In the genomic region with DNA sequence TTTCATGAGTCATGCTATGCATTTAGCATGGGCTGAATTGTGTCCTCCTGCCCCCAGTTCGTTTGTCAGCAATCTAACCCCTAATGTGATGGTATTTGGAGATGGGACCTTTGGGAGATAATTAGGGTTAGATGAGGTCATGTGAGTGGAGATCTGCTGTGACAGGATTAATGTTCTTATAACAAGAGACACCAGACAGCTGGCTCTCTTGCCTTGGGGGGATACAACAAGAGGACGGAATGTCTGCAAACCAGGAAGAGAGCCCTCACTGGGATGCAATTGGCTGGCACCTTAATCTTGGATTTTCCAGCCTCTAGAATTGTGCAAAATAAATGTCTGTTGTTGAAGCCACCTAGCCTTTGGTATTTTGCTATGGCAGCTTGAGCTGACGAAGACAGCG, we compare ENCODE assay signal across 23 cellular contexts.
"Had no signal": no experiment of that assay in that cellular context is flagged by ENCODE, and none has a peak within 500 bp of the region (broad histone marks: within the 10 kb centered on the region; RNA-seq: fewer than 3 reads in every experiment).

No MANE protein-coding gene starts in this region.

- ATAC-seq: activated CD8-positive, alpha-beta T cell treated with anti-CD3 and anti-CD28 coated beads, Interleukin-2, amount 10 ng/mL, durations not matched to agents 7 days and 5 days; WTC11 had no signal

- H3K36me3 ChIP-seq: breast epithelium, Peyer's patch had no signal

- H3K27me3 ChIP-seq: Peyer's patch had no signal

- H3K4me1 ChIP-seq: breast epithelium, Peyer's patch had no signal

- DNase-seq: activated CD4-positive, alpha-beta T cell treated with anti-CD3 and anti-CD28 coated beads for 48 hours; activated CD4-positive, alpha-beta T cell treated with anti-CD3 and anti-CD28 coated beads, Interleukin-2, amount 50 U/mL, for 4 hours; activated CD4-positive, CD25-positive, alpha-beta regulatory T cell treated with anti-CD3 and anti-CD28 coated beads, Interleukin-2, amount 50 U/mL, for 72 hours; activated CD8-positive, alpha-beta memory T cell treated with anti-CD3 and anti-CD28 coated beads, Interleukin-2, amount 50 U/mL, for 48 hours; activated CD8-positive, alpha-beta T cell treated with anti-CD3 and anti-CD28 coated beads, Interleukin-2, amount 10 ng/mL, durations not matched to agents 7 days and 5 days; activated naive CD4-positive, alpha-beta T cell; activated T-cell treated with anti-CD3 and anti-CD28 coated beads, Interleukin-2, amount 50 U/mL, for 1 hour; aorta; caudate nucleus; Karpas-422; MM.1S; NCI-H1105; NCI-H1436; NCI-H1930; NCI-H2171 treated with DMSO at 0.1 percent for 48 hours; NCI-H226; NCI-H526; NCI-H774; SHP77 had no signal

- H3K27ac ChIP-seq: breast epithelium, Peyer's patch, RWPE1 had no signal

- H3K4me3 ChIP-seq: breast epithelium, Peyer's patch had no signal
